1 cellular context compared by ENCODE assay signal in the genomic region with DNA sequence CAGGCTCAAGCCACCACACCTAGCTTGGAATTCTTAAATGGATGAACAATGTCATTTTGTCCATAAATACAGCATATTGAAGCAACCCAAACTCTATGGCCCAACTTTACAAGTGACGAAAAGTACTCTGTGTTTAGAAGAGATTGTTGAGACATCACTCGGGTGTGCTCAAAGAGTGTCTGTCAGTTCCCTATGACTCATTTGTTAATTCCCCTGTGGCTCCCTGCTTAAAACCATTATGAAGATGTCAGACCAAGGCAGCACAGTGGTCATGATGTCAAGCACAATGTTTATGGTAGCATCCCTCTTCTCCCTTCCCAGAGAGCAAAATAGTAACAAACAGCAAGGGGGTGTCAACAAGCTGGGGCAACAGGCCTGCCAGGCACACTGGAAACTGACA.
A peak's percentile ranks its signal among the peaks of the same experiment; 100 is the strongest.
TF ChIP-seq lines count a peak whose summit lies in the region.

No MANE protein-coding gene starts in this region.

TF ChIP-seq in GM12878, 131 proteins besides CTCF, POLR2A, EP300 and RAD21:
- TF ChIP-seq ZNF592 (IDR thresholded peaks at IDR 0.05), result no peak
- peak; percentile 32 for TF ChIP-seq MEF2B (IDR thresholded peaks at IDR 0.05; ENCODE audit: partially characterized antibody, poor library complexity, severe bottlenecking)
- no peak for TF ChIP-seq POU2F2 (IDR thresholded peaks at IDR 0.05; ENCODE audit: borderline replicate concordance, low read depth, low read length)
- TF ChIP-seq MTA2 (IDR thresholded peaks at IDR 0.05; ENCODE audit: low read depth), result no peak
- no peak for TF ChIP-seq HDAC2 (IDR thresholded peaks at IDR 0.05)
- TF ChIP-seq, protein P1, sequence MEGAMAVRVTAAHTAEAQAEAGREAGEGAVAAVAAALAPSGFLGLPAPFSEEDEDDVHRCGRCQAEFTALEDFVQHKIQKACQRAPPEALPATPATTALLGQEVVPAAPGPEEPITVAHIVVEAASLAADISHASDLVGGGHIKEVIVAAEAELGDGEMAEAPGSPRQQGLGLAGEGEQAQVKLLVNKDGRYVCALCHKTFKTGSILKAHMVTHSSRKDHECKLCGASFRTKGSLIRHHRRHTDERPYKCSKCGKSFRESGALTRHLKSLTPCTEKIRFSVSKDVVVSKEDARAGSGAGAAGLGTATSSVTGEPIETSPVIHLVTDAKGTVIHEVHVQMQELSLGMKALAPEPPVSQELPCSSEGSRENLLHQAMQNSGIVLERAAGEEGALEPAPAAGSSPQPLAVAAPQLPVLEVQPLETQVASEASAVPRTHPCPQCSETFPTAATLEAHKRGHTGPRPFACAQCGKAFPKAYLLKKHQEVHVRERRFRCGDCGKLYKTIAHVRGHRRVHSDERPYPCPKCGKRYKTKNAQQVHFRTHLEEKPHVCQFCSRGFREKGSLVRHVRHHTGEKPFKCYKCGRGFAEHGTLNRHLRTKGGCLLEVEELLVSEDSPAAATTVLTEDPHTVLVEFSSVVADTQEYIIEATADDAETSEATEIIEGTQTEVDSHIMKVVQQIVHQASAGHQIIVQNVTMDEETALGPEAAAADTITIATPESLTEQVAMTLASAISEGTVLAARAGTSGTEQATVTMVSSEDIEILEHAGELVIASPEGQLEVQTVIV (IDR thresholded peaks at IDR 0.05; ENCODE audit: borderline replicate concordance, partially characterized antibody), result no peak
